ENCODE assay signal across 21 cellular contexts in genomic region chr5:152144556-152144955, GRCh38.
"Had no signal": no experiment of that assay in that cellular context is flagged by ENCODE, and none has a peak within 500 bp of the region (broad histone marks: within the 10 kb centered on the region; RNA-seq: fewer than 3 reads in every experiment).

No MANE protein-coding gene starts in this region.

- H3K4me1 ChIP-seq: pancreas, psoas muscle, right lobe of liver, sigmoid colon, stomach, tibial artery, transverse colon, upper lobe of left lung, vagina had no signal

- H3K27me3 ChIP-seq: neutrophil, pancreas, right lobe of liver, sigmoid colon, stomach, tibial artery, transverse colon, upper lobe of left lung, vagina had no signal

- DNase-seq: naive thymus-derived CD8-positive, alpha-beta T cell; nephron progenitor cell; nucleus accumbens; pancreas; psoas muscle; right lobe of liver; sigmoid colon; small intestine; stimulated activated CD4-positive, alpha-beta T cell treated with anti-CD3 and anti-CD28 coated beads, Interleukin-15, amount 100 ng/mL, for 24 hours; stimulated activated CD4-positive, alpha-beta T cell treated with anti-CD3 and anti-CD28 coated beads, Interleukin-2, amount 100 ng/mL, for 24 hours; stimulated activated CD4-positive, alpha-beta T cell treated with anti-CD3 and anti-CD28 coated beads, Interleukin-2, amount 100 ng/mL, for 48 hours; stimulated activated CD4-positive, alpha-beta T cell treated with anti-CD3 and anti-CD28 coated beads, Interleukin-4, amount 100 ng/mL, for 24 hours; stimulated activated naive B cell treated with anti-CD40 and anti-IgM and Interleukin-4, amounts not matched to agents 10 μg/mL and 1 μg/mL and 100 μg/mL, for 72 hours; stimulated activated naive CD4-positive, alpha-beta T cell treated with Interleukin-2 at 50 U/mL for 16 hours; stomach; tibial artery; transverse colon; upper lobe of left lung had no signal

- H3K9me3 ChIP-seq: neutrophil, pancreas, psoas muscle, right lobe of liver, sigmoid colon, stomach, thoracic aorta, tibial artery, transverse colon, upper lobe of left lung, vagina had no signal

- H3K4me3 ChIP-seq: pancreas, psoas muscle, right lobe of liver, sigmoid colon, stomach, thoracic aorta, tibial artery, transverse colon, upper lobe of left lung, vagina had no signal

- H3K27ac ChIP-seq: neutrophil, pancreas, psoas muscle, right lobe of liver, sigmoid colon, stomach, thoracic aorta, tibial artery, transverse colon, upper lobe of left lung, vagina had no signal

- H3K36me3 ChIP-seq: neutrophil, pancreas, right lobe of liver, sigmoid colon, stomach, thoracic aorta, tibial artery, transverse colon, upper lobe of left lung, vagina had no signal
